In genomic region chr10:69883256-69883655, GRCh38 we compare ENCODE assay signal across 12 cellular contexts.
DNase-seq lines count a peak whose midpoint lies in the region; ATAC-seq and TF ChIP-seq lines count a peak whose summit lies in the region.
"Had no signal": no experiment of that assay in that cellular context is flagged by ENCODE, and none has a peak within 500 bp of the region (broad histone marks: within the 10 kb centered on the region; RNA-seq: fewer than 3 reads in every experiment).

No MANE protein-coding gene starts in this region.

- no peak overlapping the region for H2AFZ ChIP-seq in HCT116 (ENCODE audit: low read depth, low read length, poor library complexity, severe bottlenecking)

- WGBS in liver, result 37% methylated on average over 2 of the region's 2 CpGs

- H3K27ac ChIP-seq in HCT116 (ENCODE audit: low read depth, low read length), result no peak overlapping the region
- no peak overlapping the region for H3K27ac ChIP-seq in liver (ENCODE audit: low read depth in 1 of 2, low read length in 2 of 2)

- TF ChIP-seq RAD21 in HCT116 (IDR thresholded peaks at IDR 0.05; ENCODE audit: low read depth) (peak; percentile 64), liver (IDR thresholded peaks at IDR 0.05) (peak; percentile 99)

- H4K20me1 ChIP-seq in HCT116 (ENCODE audit: insufficient read depth), result no peaks in the 10 kb centered on the region

- H3K9ac ChIP-seq in HCT116 (ENCODE audit: low read length) (no peak overlapping the region), liver (ENCODE audit: low read depth in 1 of 2, low read length in 2 of 2) (no peak overlapping the region)

- POLR2A ChIA-PET in HCT116 (lab: Charles Lee), result interaction anchor here (1.3 kb wide), 1 partner anchor 97 kb away, joined by 3 read pairs; no protein-coding TSS in a partner anchor

- no TSS peak for BruUV-seq in HCT116 (replicated peaks; lab: Mats Ljungman, UMichigan)

- TF ChIP-seq CTCF in BE2C (IDR thresholded peaks at IDR 0.05; ENCODE audit: low read depth, low read length), result peak; percentile 31; the same call in 1 of the 2 replicates
- peak; percentile 35 to 55 (median 50); a peak in 5 of 6 replicates for TF ChIP-seq CTCF in HCT116 (IDR thresholded peaks at IDR 0.05 in 2 of 3, conservative IDR thresholded peaks at IDR 0.05 in 1 of 3; ENCODE audit: borderline replicate concordance in 1 of 3, insufficient read depth in 1 of 3, low read depth in 2 of 3, low read length in 2 of 3)
- TF ChIP-seq CTCF in liver (IDR thresholded peaks at IDR 0.05; ENCODE audit: low read depth, low read length, missing input control), result peak; percentile 89

- H3K27me3 Mint-ChIP-seq in activated T-helper 17 cell treated with anti-CD3 and anti-CD28 coated beads, Interleukin-2, amount 50 U/mL, for 72 hours, result peaks cover 15% of the 10 kb centered on the region

- H3K4me1 ChIP-seq in BE2C (peaks cover 11% of the 10 kb centered on the region), HCT116 (ENCODE audit: control insufficient read depth in 1 of 2, insufficient read depth in 2 of 2, low read length in 2 of 2) (peaks cover 0 to 3% of the 10 kb centered on the region in 2 experiments; a peak in 1 of 4 replicates), liver (ENCODE audit: control insufficient read depth in 4 of 4, insufficient read depth in 4 of 4, low read length in 3 of 4) (peaks cover 0 to 15% (median 9%) of the 10 kb centered on the region in 4 donors)

- DNase-seq in BE2C (no peak), HCT116 (ENCODE audit: low read depth, low spot score) (no peak), NCI-H2171 (lab: John Stamatoyannopoulos, UW) (no peak), UCSD-AML1 (lab: John Stamatoyannopoulos, UW; ENCODE audit: unreplicated experiment) (no peak)
- DNase-seq: activated CD4-positive, alpha-beta T cell treated with anti-CD3 and anti-CD28 coated beads for 4 hours; COR-L47; natural killer cell had no signal

- H3K27me3 ChIP-seq in BE2C, result no peaks in the 10 kb centered on the region
- no peaks in the 10 kb centered on the region for H3K27me3 ChIP-seq in HCT116 (ENCODE audit: insufficient read depth, low read length)
- H3K27me3 ChIP-seq in liver (ENCODE audit: control insufficient read depth in 4 of 4, insufficient read depth in 4 of 4, low read length in 3 of 4), result peaks cover 0 to 3% (median 0%) of the 10 kb centered on the region in 4 donors

- H3K4me1 Mint-ChIP-seq in activated T-helper 17 cell treated with anti-CD3 and anti-CD28 coated beads, Interleukin-2, amount 50 U/mL, for 72 hours, result no peaks in the 10 kb centered on the region

- H3K4me3 Mint-ChIP-seq in activated T-helper 17 cell treated with anti-CD3 and anti-CD28 coated beads, Interleukin-2, amount 50 U/mL, for 72 hours, result no peak overlapping the region
- H3K4me3 Mint-ChIP-seq: natural killer cell had no signal

- RAD21 ChIA-PET in HCT116 (lab: Charles Lee; ENCODE audit: low non-redundant PET in 1 of 2, low total read pairs in 2 of 2, uncharacterized antibody in 2 of 2, unreplicated experiment in 2 of 2), result interaction anchor here (0.7 to 1.6 kb wide), 5 partner anchors 21 to 75 kb away, joined by 3 to 7 read pairs (median 5); no protein-coding TSS in a partner anchor

- H3K36me3 ChIP-seq in BE2C (no peaks in the 10 kb centered on the region), HCT116 (ENCODE audit: control insufficient read depth in 1 of 2, insufficient read depth in 2 of 2, low read length in 2 of 2) (no peaks in the 10 kb centered on the region), liver (ENCODE audit: control insufficient read depth in 4 of 4, insufficient read depth in 3 of 4, low read depth in 1 of 4, low read length in 3 of 4) (no peaks in the 10 kb centered on the region)

- H3K4me3 ChIP-seq in BE2C (ENCODE audit: low read depth, low read length) (no peak overlapping the region), HCT116 (replicated peaks in 1 of 2; ENCODE audit: low read depth in 1 of 2, low read length in 2 of 2) (no peak overlapping the region), liver (ENCODE audit: low read depth in 1 of 3, low read length in 3 of 3) (no peak overlapping the region)

- H3K9me2 ChIP-seq in HCT116 (ENCODE audit: insufficient read depth), result no peaks in the 10 kb centered on the region

- TF ChIP-seq POLR2A in HCT116 (IDR thresholded peaks at IDR 0.05; ENCODE audit: borderline replicate concordance, extremely low read depth, insufficient read depth, insufficient read length), result no peak

- H3K4me2 ChIP-seq in HCT116 (ENCODE audit: low read length), result no peak overlapping the region

- H3K9me3 Mint-ChIP-seq in activated T-helper 17 cell treated with anti-CD3 and anti-CD28 coated beads, Interleukin-2, amount 50 U/mL, for 72 hours, result no peaks in the 10 kb centered on the region
- H3K9me3 Mint-ChIP-seq: activated naive CD4-positive, alpha-beta T cell treated with anti-CD3 and anti-CD28 coated beads, Interleukin-2, amount 50 U/mL, for 72 hours; natural killer cell had no signal

- no peaks in the 10 kb centered on the region for H3K79me2 ChIP-seq in HCT116 (ENCODE audit: insufficient read depth, low read length)

- H3K36me3 Mint-ChIP-seq in activated T-helper 17 cell treated with anti-CD3 and anti-CD28 coated beads, Interleukin-2, amount 50 U/mL, for 72 hours (ENCODE audit: low read depth), result no peaks in the 10 kb centered on the region
- H3K36me3 Mint-ChIP-seq: activated naive CD4-positive, alpha-beta T cell treated with anti-CD3 and anti-CD28 coated beads, Interleukin-2, amount 50 U/mL, for 72 hours; natural killer cell had no signal

- H3K9me3 ChIP-seq in BE2C, result no peaks in the 10 kb centered on the region
- no peaks in the 10 kb centered on the region for H3K9me3 ChIP-seq in HCT116 (ENCODE audit: control insufficient read depth in 1 of 2, insufficient read depth in 1 of 2, low read depth in 1 of 2, low read length in 2 of 2)
- no peaks in the 10 kb centered on the region for H3K9me3 ChIP-seq in liver (ENCODE audit: control insufficient read depth in 4 of 4, low read length in 3 of 4)

- intact Hi-C loops in HCT116 (cut with micrococcal nuclease), result loop anchor here (2.0 to 10.0 kb wide), 2 partner anchors 32 to 72 kb away; no protein-coding TSS in a partner anchor

- ATAC-seq in HCT116 (peak; percentile 96), HG02763 (IDR thresholded peaks at IDR 0.05; ENCODE audit: unreplicated experiment) (no peak), GM18870 (IDR thresholded peaks at IDR 0.05; ENCODE audit: unreplicated experiment) (no peak)
- ATAC-seq in activated T-helper 17 cell treated with anti-CD3 and anti-CD28 coated beads, Interleukin-2, amount 50 U/mL, for 72 hours (replicated peaks), result peak; percentile 19
- ATAC-seq: activated naive CD4-positive, alpha-beta T cell treated with anti-CD3 and anti-CD28 coated beads, Interleukin-2, amount 50 U/mL, for 72 hours; natural killer cell had no signal

- CTCF ChIA-PET in HCT116 (lab: Charles Lee), result interaction anchor here (0.6 to 3.0 kb wide), 10 partner anchors 9 to 338 kb away, joined by 3 to 38 read pairs (median 4); partner anchors contain the start of gene TYSND1

- H3K27ac Mint-ChIP-seq in activated T-helper 17 cell treated with anti-CD3 and anti-CD28 coated beads, Interleukin-2, amount 50 U/mL, for 72 hours, result no peak overlapping the region
- H3K27ac Mint-ChIP-seq: natural killer cell had no signal

TF ChIP-seq in HCT116, 20 proteins besides CTCF, POLR2A, EP300 and RAD21 (continues in another document):
- TF ChIP-seq ATF3 (IDR thresholded peaks at IDR 0.05) (no peak), YY1 (IDR thresholded peaks at IDR 0.05; ENCODE audit: extremely low read depth, insufficient replicate concordance, low read depth, low read length) (no peak), POLR2AphosphoS5 (IDR thresholded peaks at IDR 0.05; ENCODE audit: low read depth, low read length) (no peak), SIN3A (IDR thresholded peaks at IDR 0.05; ENCODE audit: low read depth) (no peak), ZNF274 (IDR thresholded peaks at IDR 0.05; ENCODE audit: low read depth, low read length) (no peak), SP1 (IDR thresholded peaks at IDR 0.05; ENCODE audit: low read depth) (no peak), ZFX (IDR thresholded peaks at IDR 0.05) (no peak), MAX (IDR thresholded peaks at IDR 0.05) (no peak)

TF ChIP-seq in liver, 16 proteins besides CTCF, POLR2A, EP300 and RAD21:
- TF ChIP-seq SP1 (IDR thresholded peaks at IDR 0.05), result peak; percentile 27
- no peak for TF ChIP-seq MAX (IDR thresholded peaks at IDR 0.05)
- no peak for TF ChIP-seq FOXA1 (IDR thresholded peaks at IDR 0.05)
- TF ChIP-seq FOXA2 (IDR thresholded peaks at IDR 0.05), result peak; percentile 4
- peak; percentile 67 to 80 for TF ChIP-seq RXRA (IDR thresholded peaks at IDR 0.05)
- no peak for TF ChIP-seq REST (IDR thresholded peaks at IDR 0.05)
- no peak for TF ChIP-seq YY1 (IDR thresholded peaks at IDR 0.05)
- peak; percentile 51 to 73 for TF ChIP-seq HNF4A (conservative IDR thresholded peaks at IDR 0.05)

Comparison
In these comparisons a context has a peak if more than half of its experiments do, and no peak if none do; other contexts are left out.
1. CTCF ChIP-seq: peak in every context shown above with its lines; median percentile 89 in liver; 50 in HCT116; 31 in BE2C.
2. ATAC-seq: peak in HCT116 (single experiment) and activated T-helper 17 cell treated with anti-CD3 and anti-CD28 coated beads, Interleukin-2, amount 50 U/mL, for 72 hours (single experiment); none in HG02763 (single experiment) and GM18870 (single experiment).